In genomic region chr12:48978741-48979601, GRCh38 we compare ENCODE assay signal across 8 cellular contexts. TPM values are rescaled to one million over a fixed set of nuclear protein-coding genes. Genes with fewer than 3 reads are reported as not detected.
DNase-seq lines count a peak whose midpoint lies in the region; ATAC-seq and TF ChIP-seq lines count a peak whose summit lies in the region.

No MANE protein-coding gene starts in this region.

- in situ Hi-C loops in GM13977 (cut with MboI; ENCODE audit: low pct_unique_long_range_greater_than_20kb, low sequenced_read_pairs, unreplicated experiment), result no loop called here

- H3K4me1 ChIP-seq in cardiac muscle cell (ENCODE audit: low read depth), result peaks cover 10% of the 10 kb centered on the region
- H3K4me1 ChIP-seq in upper lobe of left lung, result peaks cover 39 to 45% (median 43%) of the 10 kb centered on the region in 4 donors

- no peak overlapping the region for H3K27ac Mint-ChIP-seq in activated naive CD4-positive, alpha-beta T cell treated with anti-CD3 and anti-CD28 coated beads, Interleukin-2, amount 50 U/mL, for 24 hours
- H3K27ac Mint-ChIP-seq in memory B cell, result peak overlapping the region; percentile 32

- intact Hi-C loops in Right ventricle myocardium superior (cut with DNase I), result no loop called here

- H3K4me3 Mint-ChIP-seq in activated naive CD4-positive, alpha-beta T cell treated with anti-CD3 and anti-CD28 coated beads, Interleukin-2, amount 50 U/mL, for 24 hours, result peak overlapping the region; percentile 87
- H3K4me3 Mint-ChIP-seq in memory B cell, result peak overlapping the region; percentile 85

- DNase-seq in cardiac muscle cell (ENCODE audit: low read depth in 1 of 2, low spot score in 1 of 2), result no peak
- DNase-seq in Right ventricle myocardium superior, result no peak
- DNase-seq in memory B cell (ENCODE audit: low spot score in 2 of 2), result no peak
- DNase-seq in upper lobe of left lung, result no peak
- no peak for DNase-seq in OCI-M1 (lab: John Stamatoyannopoulos, UW)
- DNase-seq in GM13977 (ENCODE audit: low spot score), result no peak

- H3K36me3 ChIP-seq in cardiac muscle cell (no peaks in the 10 kb centered on the region), upper lobe of left lung (no peaks in the 10 kb centered on the region)

- peaks cover 18% of the 10 kb centered on the region for H3K27me3 Mint-ChIP-seq in activated naive CD4-positive, alpha-beta T cell treated with anti-CD3 and anti-CD28 coated beads, Interleukin-2, amount 50 U/mL, for 24 hours
- H3K27me3 Mint-ChIP-seq in memory B cell, result peaks cover 25% of the 10 kb centered on the region

- peak overlapping the region; percentile 4 for H3K4me3 ChIP-seq in cardiac muscle cell
- peak overlapping the region in 3 of 4 donors; percentile 28 to 40 (median 37) for H3K4me3 ChIP-seq in upper lobe of left lung

- TF ChIP-seq CTCF in cardiac muscle cell (IDR thresholded peaks at IDR 0.05; ENCODE audit: low read depth, low read length) (no peak), upper lobe of left lung (IDR thresholded peaks at IDR 0.05) (no peak), GM13977 (IDR thresholded peaks at IDR 0.05; ENCODE audit: extremely low read depth, insufficient read depth, missing control alignments) (no peak)

- WGBS in upper lobe of left lung, 2 donors, result 0 to 4% methylated on average over 19 to 33 of the region's 45 CpGs

- no peak for TF ChIP-seq EP300 in upper lobe of left lung (IDR thresholded peaks at IDR 0.05)

- H3K27ac ChIP-seq in cardiac muscle cell, result no peak overlapping the region
- H3K27ac ChIP-seq in upper lobe of left lung, result no peak overlapping the region

- H3K27me3 ChIP-seq in cardiac muscle cell (peaks cover 99% of the 10 kb centered on the region), upper lobe of left lung (peaks cover 0 to 61% (median 38%) of the 10 kb centered on the region in 4 donors)

- TF ChIP-seq POLR2A in upper lobe of left lung (IDR thresholded peaks at IDR 0.05), result no peak

- ATAC-seq in Right ventricle myocardium superior (ENCODE audit: poor library complexity) (no peak), memory B cell (ENCODE audit: low read depth) (no peak), upper lobe of left lung (ENCODE audit: low FRiP score in 2 of 2) (no peak), HG03108 (IDR thresholded peaks at IDR 0.05; ENCODE audit: unreplicated experiment) (no peak)

- H3K9me3 ChIP-seq in cardiac muscle cell (ENCODE audit: low read depth), result no peaks in the 10 kb centered on the region
- no peaks in the 10 kb centered on the region for H3K9me3 ChIP-seq in upper lobe of left lung

- no peaks in the 10 kb centered on the region for H3K9me3 Mint-ChIP-seq in activated naive CD4-positive, alpha-beta T cell treated with anti-CD3 and anti-CD28 coated beads, Interleukin-2, amount 50 U/mL, for 24 hours
- H3K9me3 Mint-ChIP-seq in memory B cell, result no peaks in the 10 kb centered on the region

- peaks cover 47% of the 10 kb centered on the region for H3K4me1 Mint-ChIP-seq in activated naive CD4-positive, alpha-beta T cell treated with anti-CD3 and anti-CD28 coated beads, Interleukin-2, amount 50 U/mL, for 24 hours
- H3K4me1 Mint-ChIP-seq in memory B cell, result peaks cover 32% of the 10 kb centered on the region

- no peaks in the 10 kb centered on the region for H3K36me3 Mint-ChIP-seq in activated naive CD4-positive, alpha-beta T cell treated with anti-CD3 and anti-CD28 coated beads, Interleukin-2, amount 50 U/mL, for 24 hours
- no peaks in the 10 kb centered on the region for H3K36me3 Mint-ChIP-seq in memory B cell

RNA-seq across cellular contexts. Expression of gene WNT1, which starts 0.8 kb away (rescaled TPM):
- total RNA-seq in cardiac muscle cell (not detected in 2 replicates), Right ventricle myocardium superior (not detected), upper lobe of left lung (under 1 TPM in 1 of 6 donors, not detected in 5; 0.34 TPM)
- not detected in 2 replicates for polyA plus RNA-seq in cardiac muscle cell

RNA-seq across cellular contexts. Expression of gene WNT10B, which starts 7.4 kb away (rescaled TPM):
- total RNA-seq in cardiac muscle cell, result 0.36 and 0.53 TPM in 2 replicates
- polyA plus RNA-seq in cardiac muscle cell, result 0.45 TPM in 1 of 2 replicates, not detected in the other
- 0.40 TPM for total RNA-seq in Right ventricle myocardium superior
- total RNA-seq in upper lobe of left lung, result 1 to 10 TPM in 1 of 6 donors, under 1 TPM in 2, not detected in 3; 0.69 to 2.2 (median 0.74) TPM

RNA-seq across cellular contexts. Expression of gene DDN, which starts 20.2 kb away (rescaled TPM):
- 4.4 and 5.4 TPM in 2 replicates for total RNA-seq in cardiac muscle cell
- polyA plus RNA-seq in cardiac muscle cell, result 2.1 and 3.0 TPM in 2 replicates
- total RNA-seq in Right ventricle myocardium superior, result 0.78 TPM
- total RNA-seq in upper lobe of left lung, result under 1 TPM in 4 of 6 donors, not detected in 2; 0.13 to 0.30 (median 0.18) TPM

RNA-seq across cellular contexts. Expression of gene ARF3, which starts 21.7 kb away (rescaled TPM):
- total RNA-seq in cardiac muscle cell (106 and 115 TPM in 2 replicates), Right ventricle myocardium superior (43.7 TPM), upper lobe of left lung (100 to 1,000 TPM in 3 of 6 donors, 10 to 100 TPM in 3; 67.4 to 178 (median 99.2) TPM)
- polyA plus RNA-seq in cardiac muscle cell, result 102 and 120 TPM in 2 replicates

RNA-seq across cellular contexts. Expression of gene PRKAG1, which starts 39.6 kb away (rescaled TPM):
- total RNA-seq in cardiac muscle cell (40.8 and 41.0 TPM in 2 replicates), Right ventricle myocardium superior (92.8 TPM), upper lobe of left lung (10 to 100 TPM; 25.1 to 56.5 (median 42.0) TPM)
- polyA plus RNA-seq in cardiac muscle cell, result 48.1 and 54.5 TPM in 2 replicates
